In genomic region chr5:42462089-42462488, GRCh38 we compare ENCODE assay signal across 35 cellular contexts. TPM values are rescaled to one million over a fixed set of nuclear protein-coding genes. Genes with fewer than 3 reads are reported as not detected.
"Had no signal": no experiment of that assay in that cellular context is flagged by ENCODE, and none has a peak within 500 bp of the region (broad histone marks: within the 10 kb centered on the region; RNA-seq: fewer than 3 reads in every experiment).

No MANE protein-coding gene starts in this region.

- H3K36me3 ChIP-seq: adrenal gland, esophagus muscularis mucosa, gastroesophageal sphincter had no signal

- H3K4me1 ChIP-seq: body of pancreas had no signal

- H3K27ac Mint-ChIP-seq: activated CD4-positive, alpha-beta memory T cell treated with anti-CD3 and anti-CD28 coated beads for 36 hours; activated CD4-positive, alpha-beta T cell treated with anti-CD3 and anti-CD28 coated beads for 36 hours; activated CD4-positive, alpha-beta T cell treated with anti-CD3 and anti-CD28 coated beads, Interleukin-2, amount 10 ng/mL, durations not matched to agents 24 days and 14 days; activated CD8-positive, alpha-beta memory T cell treated with anti-CD3 and anti-CD28 coated beads, Interleukin-2, amount 10 ng/mL, durations not matched to agents 7 days and 5 days; activated CD8-positive, alpha-beta T cell treated with anti-CD3 and anti-CD28 coated beads, Interleukin-2, amount 10 ng/mL, durations not matched to agents 7 days and 5 days; activated naive CD4-positive, alpha-beta T cell treated with anti-CD3 and anti-CD28 coated beads for 36 hours; activated naive CD4-positive, alpha-beta T cell treated with anti-CD3 and anti-CD28 coated beads, Interleukin-2, amount 50 U/mL, for 24 hours; activated naive CD8-positive, alpha-beta T cell treated with anti-CD3 and anti-CD28 coated beads for 36 hours; activated naive CD8-positive, alpha-beta T cell treated with anti-CD3 and anti-CD28 coated beads, Interleukin-2, amount 50 U/mL, for 24 hours; activated T-helper 1 cell treated with anti-CD3 and anti-CD28 coated beads, Interleukin-12 subunit alpha, Interleukin-12 subunit beta, Interleukin-2, Interleukin-4 antibody, amounts not matched to agents 30 ng/mL and 10 ng/mL and 1 ng/mL, durations not matched to agents 14 hours and 24 hours and 36 hours; activated T-helper 2 cell treated with anti-CD3 and anti-CD28 coated beads, Interferon-gamma antibody, Interleukin-2, Interleukin-4, amounts not matched to agents 10 μg/mL and 5 μg/mL and 100 μg/mL, durations not matched to agents 14 hours and 24 hours and 36 hours; effector memory CD8-positive, alpha-beta T cell; T-helper 17 cell; T-helper 2 cell treated with Interferon-gamma antibody and Interleukin-4, amounts not matched to agents 5 μg/mL and 100 μg/mL, for 36 hours had no signal

- H3K27me3 Mint-ChIP-seq: activated CD4-positive, alpha-beta memory T cell treated with anti-CD3 and anti-CD28 coated beads for 36 hours; activated CD4-positive, alpha-beta T cell treated with anti-CD3 and anti-CD28 coated beads, Interleukin-2, amount 10 ng/mL, durations not matched to agents 24 days and 14 days; activated naive CD4-positive, alpha-beta T cell treated with anti-CD3 and anti-CD28 coated beads, Interleukin-2, amount 50 U/mL, for 24 hours; activated naive CD8-positive, alpha-beta T cell treated with anti-CD3 and anti-CD28 coated beads for 36 hours; activated naive CD8-positive, alpha-beta T cell treated with anti-CD3 and anti-CD28 coated beads, Interleukin-2, amount 50 U/mL, for 24 hours; T-helper 17 cell had no signal

- H3K4me3 ChIP-seq: adrenal gland, body of pancreas, esophagus muscularis mucosa, gastroesophageal sphincter had no signal

- DNase-seq: activated CD4-positive, alpha-beta memory T cell treated with anti-CD3 and anti-CD28 coated beads for 36 hours; activated CD4-positive, alpha-beta T cell treated with anti-CD3 and anti-CD28 coated beads for 36 hours; activated CD4-positive, alpha-beta T cell treated with anti-CD3 and anti-CD28 coated beads, Interleukin-2, amount 10 ng/mL, durations not matched to agents 24 days and 14 days; activated CD4-positive, CD25-positive, alpha-beta regulatory T cell; activated CD4-positive, CD25-positive, alpha-beta regulatory T cell treated with anti-CD3 and anti-CD28 coated beads, Interleukin-2, amount 50 U/mL, for 72 hours; activated CD8-positive, alpha-beta memory T cell treated with anti-CD3 and anti-CD28 coated beads, Interleukin-2, amount 10 ng/mL, durations not matched to agents 7 days and 5 days; activated CD8-positive, alpha-beta memory T cell treated with anti-CD3 and anti-CD28 coated beads, Interleukin-2, amount 50 U/mL, for 4 hours; activated CD8-positive, alpha-beta T cell treated with anti-CD3 and anti-CD28 coated beads, Interleukin-2, amount 10 ng/mL, durations not matched to agents 7 days and 5 days; activated effector memory CD4-positive, alpha-beta T cell treated with anti-CD3 and anti-CD28 coated beads, Interleukin-2, amount 50 U/mL, for 16 hours; activated naive CD4-positive, alpha-beta T cell treated with anti-CD3 and anti-CD28 coated beads for 36 hours; activated naive CD8-positive, alpha-beta T cell treated with anti-CD3 and anti-CD28 coated beads for 36 hours; activated naive CD8-positive, alpha-beta T cell treated with anti-CD3 and anti-CD28 coated beads, Interleukin-2, amount 50 U/mL, for 24 hours; activated T-cell treated with anti-CD3 and anti-CD28 coated beads, Interleukin-2, amount 50 U/mL, for 1 hour; activated T-cell treated with anti-CD3 and anti-CD28 coated beads, Interleukin-2, amount 50 U/mL, for 48 hours; adrenal gland; amygdala; aorta; body of pancreas; caudate nucleus; cortex of kidney; dermis blood vessel endothelial cell; effector CD4-positive, alpha-beta T cell; effector memory CD8-positive, alpha-beta T cell; erythroblast; foreskin melanocyte; T-helper 1 cell; T-helper 17 cell; T1000 had no signal

- H3K9me3 ChIP-seq: adrenal gland, body of pancreas, esophagus muscularis mucosa, gastroesophageal sphincter had no signal

- ATAC-seq: activated CD4-positive, alpha-beta T cell treated with anti-CD3 and anti-CD28 coated beads for 36 hours; activated CD8-positive, alpha-beta memory T cell treated with anti-CD3 and anti-CD28 coated beads, Interleukin-2, amount 10 ng/mL, durations not matched to agents 7 days and 5 days; activated CD8-positive, alpha-beta T cell treated with anti-CD3 and anti-CD28 coated beads, Interleukin-2, amount 10 ng/mL, durations not matched to agents 7 days and 5 days; activated naive CD8-positive, alpha-beta T cell treated with anti-CD3 and anti-CD28 coated beads, Interleukin-2, amount 50 U/mL, for 24 hours; body of pancreas; effector memory CD8-positive, alpha-beta T cell; gastroesophageal sphincter; T-helper 17 cell had no signal

- H3K9me3 Mint-ChIP-seq: activated CD4-positive, alpha-beta memory T cell treated with anti-CD3 and anti-CD28 coated beads for 36 hours; activated CD4-positive, alpha-beta T cell treated with anti-CD3 and anti-CD28 coated beads, Interleukin-2, amount 10 ng/mL, durations not matched to agents 24 days and 14 days; activated naive CD4-positive, alpha-beta T cell treated with anti-CD3 and anti-CD28 coated beads for 36 hours; activated naive CD4-positive, alpha-beta T cell treated with anti-CD3 and anti-CD28 coated beads, Interleukin-2, amount 50 U/mL, for 24 hours; activated naive CD8-positive, alpha-beta T cell treated with anti-CD3 and anti-CD28 coated beads for 36 hours; activated naive CD8-positive, alpha-beta T cell treated with anti-CD3 and anti-CD28 coated beads, Interleukin-2, amount 50 U/mL, for 24 hours; activated T-helper 1 cell treated with anti-CD3 and anti-CD28 coated beads, Interleukin-12 subunit alpha, Interleukin-12 subunit beta, Interleukin-2, Interleukin-4 antibody, amounts not matched to agents 30 ng/mL and 10 ng/mL and 1 ng/mL, durations not matched to agents 14 hours and 24 hours and 36 hours; activated T-helper 2 cell treated with anti-CD3 and anti-CD28 coated beads, Interferon-gamma antibody, Interleukin-2, Interleukin-4, amounts not matched to agents 10 μg/mL and 5 μg/mL and 100 μg/mL, durations not matched to agents 14 hours and 24 hours and 36 hours; T-helper 2 cell treated with Interferon-gamma antibody and Interleukin-4, amounts not matched to agents 5 μg/mL and 100 μg/mL, for 36 hours had no signal

- H3K4me3 Mint-ChIP-seq: activated CD4-positive, alpha-beta memory T cell treated with anti-CD3 and anti-CD28 coated beads for 36 hours; activated CD4-positive, alpha-beta T cell treated with anti-CD3 and anti-CD28 coated beads for 36 hours; activated CD4-positive, alpha-beta T cell treated with anti-CD3 and anti-CD28 coated beads, Interleukin-2, amount 10 ng/mL, durations not matched to agents 24 days and 14 days; activated CD8-positive, alpha-beta memory T cell treated with anti-CD3 and anti-CD28 coated beads, Interleukin-2, amount 10 ng/mL, durations not matched to agents 7 days and 5 days; activated CD8-positive, alpha-beta T cell treated with anti-CD3 and anti-CD28 coated beads, Interleukin-2, amount 10 ng/mL, durations not matched to agents 7 days and 5 days; activated naive CD4-positive, alpha-beta T cell treated with anti-CD3 and anti-CD28 coated beads for 36 hours; activated naive CD4-positive, alpha-beta T cell treated with anti-CD3 and anti-CD28 coated beads, Interleukin-2, amount 50 U/mL, for 24 hours; activated naive CD8-positive, alpha-beta T cell treated with anti-CD3 and anti-CD28 coated beads for 36 hours; activated naive CD8-positive, alpha-beta T cell treated with anti-CD3 and anti-CD28 coated beads, Interleukin-2, amount 50 U/mL, for 24 hours; activated T-helper 1 cell treated with anti-CD3 and anti-CD28 coated beads, Interleukin-12 subunit alpha, Interleukin-12 subunit beta, Interleukin-2, Interleukin-4 antibody, amounts not matched to agents 30 ng/mL and 10 ng/mL and 1 ng/mL, durations not matched to agents 14 hours and 24 hours and 36 hours; effector memory CD8-positive, alpha-beta T cell; T-helper 17 cell; T-helper 2 cell treated with Interferon-gamma antibody and Interleukin-4, amounts not matched to agents 5 μg/mL and 100 μg/mL, for 36 hours had no signal

- H3K4me1 Mint-ChIP-seq: activated CD4-positive, alpha-beta T cell treated with anti-CD3 and anti-CD28 coated beads for 36 hours; activated CD4-positive, alpha-beta T cell treated with anti-CD3 and anti-CD28 coated beads, Interleukin-2, amount 10 ng/mL, durations not matched to agents 24 days and 14 days; activated CD8-positive, alpha-beta memory T cell treated with anti-CD3 and anti-CD28 coated beads, Interleukin-2, amount 10 ng/mL, durations not matched to agents 7 days and 5 days; activated naive CD4-positive, alpha-beta T cell treated with anti-CD3 and anti-CD28 coated beads, Interleukin-2, amount 50 U/mL, for 24 hours; activated naive CD8-positive, alpha-beta T cell treated with anti-CD3 and anti-CD28 coated beads, Interleukin-2, amount 50 U/mL, for 24 hours; T-helper 17 cell had no signal

- H3K27ac ChIP-seq: body of pancreas, esophagus muscularis mucosa, gastroesophageal sphincter had no signal

- H3K36me3 Mint-ChIP-seq: activated CD4-positive, alpha-beta memory T cell treated with anti-CD3 and anti-CD28 coated beads for 36 hours; activated CD8-positive, alpha-beta memory T cell treated with anti-CD3 and anti-CD28 coated beads, Interleukin-2, amount 10 ng/mL, durations not matched to agents 7 days and 5 days; activated naive CD4-positive, alpha-beta T cell treated with anti-CD3 and anti-CD28 coated beads, Interleukin-2, amount 50 U/mL, for 24 hours; activated naive CD8-positive, alpha-beta T cell treated with anti-CD3 and anti-CD28 coated beads for 36 hours had no signal

- H3K27me3 ChIP-seq: adrenal gland, body of pancreas, esophagus muscularis mucosa, gastroesophageal sphincter had no signal

RNA-seq across cellular contexts. Expression of gene GHR, which starts 38.9 kb away (rescaled TPM):
- total RNA-seq: activated CD4-positive, alpha-beta memory T cell treated with anti-CD3 and anti-CD28 coated beads for 36 hours; activated CD4-positive, alpha-beta T cell treated with anti-CD3 and anti-CD28 coated beads for 36 hours; activated CD4-positive, alpha-beta T cell treated with anti-CD3 and anti-CD28 coated beads, Interleukin-2, amount 10 ng/mL, durations not matched to agents 24 days and 14 days; activated CD8-positive, alpha-beta memory T cell treated with anti-CD3 and anti-CD28 coated beads for 36 hours; activated CD8-positive, alpha-beta memory T cell treated with anti-CD3 and anti-CD28 coated beads, Interleukin-2, amount 10 ng/mL, durations not matched to agents 7 days and 5 days; activated CD8-positive, alpha-beta T cell treated with anti-CD3 and anti-CD28 coated beads, Interleukin-2, amount 10 ng/mL, durations not matched to agents 7 days and 5 days; activated naive CD4-positive, alpha-beta T cell treated with anti-CD3 and anti-CD28 coated beads for 36 hours; activated naive CD8-positive, alpha-beta T cell treated with anti-CD3 and anti-CD28 coated beads for 36 hours; activated T-helper 1 cell treated with anti-CD3 and anti-CD28 coated beads, Interleukin-12 subunit alpha, Interleukin-12 subunit beta, Interleukin-2, Interleukin-4 antibody, amounts not matched to agents 30 ng/mL and 10 ng/mL and 1 ng/mL, durations not matched to agents 14 hours and 24 hours and 36 hours; activated T-helper 2 cell treated with anti-CD3 and anti-CD28 coated beads, Interferon-gamma antibody, Interleukin-2, Interleukin-4, amounts not matched to agents 10 μg/mL and 5 μg/mL and 100 μg/mL, durations not matched to agents 14 hours and 24 hours and 36 hours; T-helper 17 cell had no signal
